10 cellular contexts compared by ENCODE assay signal in the genomic region with DNA sequence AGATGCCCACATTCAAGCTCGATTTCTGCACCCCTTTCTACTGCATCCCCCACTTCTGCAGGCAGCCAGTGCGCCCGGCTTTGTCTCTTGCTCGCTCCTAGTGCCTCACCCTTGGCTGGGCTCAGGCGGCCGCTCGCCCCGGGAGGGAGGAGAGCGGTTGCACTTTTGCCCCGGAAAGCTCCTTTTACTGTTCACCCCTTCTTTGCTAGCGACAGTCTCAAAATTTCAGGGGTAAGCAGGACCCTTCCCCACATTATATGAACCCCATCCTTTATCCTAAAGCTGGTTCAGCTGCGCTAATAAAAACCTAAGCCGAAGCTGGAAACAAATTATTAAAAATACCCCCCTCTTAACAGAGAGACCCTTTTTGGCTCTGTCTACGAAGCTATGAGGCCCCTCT. TPM values are rescaled to one million over a fixed set of nuclear protein-coding genes. Genes with fewer than 3 reads are reported as not detected.
DNase-seq lines count a peak whose midpoint lies in the region; FAIRE-seq and TF ChIP-seq lines count a peak whose summit lies in the region.
"Had no signal": no experiment of that assay in that cellular context is flagged by ENCODE, and none has a peak within 500 bp of the region (broad histone marks: within the 10 kb centered on the region; RNA-seq: fewer than 3 reads in every experiment).

No MANE protein-coding gene starts in this region.

- intact Hi-C loops in left ventricle myocardium inferior (cut with micrococcal nuclease) (no loop called here), cardiac septum (cut with DNase I) (loop anchor here (5.0 to 10.0 kb wide), 2 partner anchors 255 to 348 kb away; no protein-coding TSS in a partner anchor)

- peak overlapping the region; percentile 76 for H3K4me3 Mint-ChIP-seq in activated naive CD8-positive, alpha-beta T cell treated with anti-CD3 and anti-CD28 coated beads for 36 hours
- H3K4me3 Mint-ChIP-seq in type B pancreatic cell (peak overlapping the region; percentile 91), H9 (no peak overlapping the region)

- H3K23ac ChIP-seq in mesenchymal stem cell (ENCODE audit: low read length in 2 of 2) (no peak overlapping the region), H9 (ENCODE audit: insufficient read length, low read depth, low read length) (no peak overlapping the region)

- no peak overlapping the region for H2BK15ac ChIP-seq in mesenchymal stem cell (ENCODE audit: low read depth, poor library complexity, severe bottlenecking)
- no peak overlapping the region for H2BK15ac ChIP-seq in H9 (ENCODE audit: low read depth, low read length)

- H3K9ac ChIP-seq in mesenchymal stem cell (ENCODE audit: low read length) (peak overlapping the region; percentile 98), H9 (ENCODE audit: extremely low read depth, insufficient read length, low read length) (no peak overlapping the region)

- H2BK20ac ChIP-seq in H9 (ENCODE audit: low read depth, low read length, poor library complexity, severe bottlenecking), result no peak overlapping the region

- H3K27me3 Mint-ChIP-seq in activated naive CD8-positive, alpha-beta T cell treated with anti-CD3 and anti-CD28 coated beads for 36 hours, result peaks cover 98% of the 10 kb centered on the region
- H3K27me3 Mint-ChIP-seq in type B pancreatic cell, result peaks cover 94% of the 10 kb centered on the region
- H3K27me3 Mint-ChIP-seq in H9 (ENCODE audit: low read depth), result peaks cover 100% of the 10 kb centered on the region

- H3K79me2 ChIP-seq in H9 (ENCODE audit: insufficient read depth, low read length), result no peaks in the 10 kb centered on the region

- peak overlapping the region; percentile 53 for H3K4me3 ChIP-seq in left ventricle myocardium inferior
- peak overlapping the region; percentile 23 to 80 for H3K4me3 ChIP-seq in mesenchymal stem cell (ENCODE audit: insufficient read depth in 1 of 2, low read depth in 1 of 2, low read length in 2 of 2)

- H3K4me2 ChIP-seq in mesenchymal stem cell (ENCODE audit: low read length, poor library complexity, severe bottlenecking), result peak overlapping the region; percentile 92
- H3K4me2 ChIP-seq in H9 (ENCODE audit: insufficient read depth, insufficient read length, low read length), result no peak overlapping the region

- H3K18ac ChIP-seq in mesenchymal stem cell (ENCODE audit: low read depth in 1 of 2, low read length in 2 of 2) (peak overlapping the region; percentile 91 to 93), H9 (ENCODE audit: insufficient read length, low read depth, low read length) (no peak overlapping the region)

- no peak overlapping the region for H2AFZ ChIP-seq in mesenchymal stem cell (ENCODE audit: low read depth, low read length)
- no peak overlapping the region for H2AFZ ChIP-seq in H9 (ENCODE audit: low read length)

- H3K27ac ChIP-seq in left ventricle myocardium inferior (replicated peaks) (no peak overlapping the region), mesenchymal stem cell (ENCODE audit: low read length, poor library complexity, severe bottlenecking) (peak overlapping the region; percentile 22), H9 (ENCODE audit: insufficient read length, low read depth, low read length) (no peak overlapping the region)

- peak overlapping the region; percentile 50 for H2BK120ac ChIP-seq in mesenchymal stem cell (ENCODE audit: low read depth, low read length)
- H2BK120ac ChIP-seq in H9 (ENCODE audit: low read depth, low read length, poor library complexity, severe bottlenecking), result no peak overlapping the region

- H3K4me1 Mint-ChIP-seq in activated naive CD8-positive, alpha-beta T cell treated with anti-CD3 and anti-CD28 coated beads for 36 hours, result peaks cover 34% of the 10 kb centered on the region
- H3K4me1 Mint-ChIP-seq in type B pancreatic cell (ENCODE audit: unreplicated experiment), result peaks cover 50% of the 10 kb centered on the region
- H3K4me1 Mint-ChIP-seq in H9, result peaks cover 4 to 30% of the 10 kb centered on the region in 2 experiments

- H3K79me1 ChIP-seq in mesenchymal stem cell (replicated peaks; ENCODE audit: low read length, poor library complexity, severe bottlenecking) (peaks cover 4% of the 10 kb centered on the region), H9 (ENCODE audit: insufficient read depth, low read depth, low read length, poor library complexity, severe bottlenecking) (no peaks in the 10 kb centered on the region)

- peak overlapping the region; percentile 66 to 89 for H3K4ac ChIP-seq in mesenchymal stem cell (ENCODE audit: low read depth in 1 of 2, low read length in 2 of 2)
- H3K4ac ChIP-seq in H9 (ENCODE audit: low read depth, low read length), result no peak overlapping the region

- FAIRE-seq in HTR-8/SVneo (lab: Jason Lieb, UNC), result no peak

- H3K14ac ChIP-seq in mesenchymal stem cell (ENCODE audit: low read length in 2 of 2) (peak overlapping the region in 1 of 2 experiments; percentile 96), H9 (ENCODE audit: insufficient read depth, low read length) (no peak overlapping the region)

- H2BK12ac ChIP-seq in mesenchymal stem cell (ENCODE audit: low read length in 2 of 2), result peak overlapping the region in 1 of 2 experiments; percentile 73
- no peak overlapping the region for H2BK12ac ChIP-seq in H9 (ENCODE audit: insufficient read length, low read depth, low read length)

- no peaks in the 10 kb centered on the region for H3K9me3 ChIP-seq in left ventricle myocardium inferior (replicated peaks)
- H3K9me3 ChIP-seq in mesenchymal stem cell (ENCODE audit: control insufficient read depth, low read length), result no peaks in the 10 kb centered on the region
- no peaks in the 10 kb centered on the region for H3K9me3 ChIP-seq in H9 (ENCODE audit: control insufficient read depth, low read depth, low read length)

- no peak overlapping the region for H3K56ac ChIP-seq in H9 (ENCODE audit: insufficient read length, low read depth, low read length)

- 6% methylated on average over 13 of the region's 14 CpGs for WGBS in mesenchymal stem cell
- no CpG with 5 or more reads among the region's 14 CpGs for WGBS in H9 (ENCODE audit: extremely low coverage, insufficient read length, low lambda C conversion rate)

- no peak overlapping the region for H3T11ph ChIP-seq in H9 (ENCODE audit: low read length)

- H3K4me1 ChIP-seq in left ventricle myocardium inferior (peaks cover 29% of the 10 kb centered on the region), mesenchymal stem cell (ENCODE audit: control insufficient read depth, insufficient read depth, low read depth, low read length) (peaks cover 48% of the 10 kb centered on the region), H9 (ENCODE audit: insufficient read depth, low read length) (no peaks in the 10 kb centered on the region)

- H3K36me3 ChIP-seq in left ventricle myocardium inferior, result no peaks in the 10 kb centered on the region
- peaks cover 31 to 34% of the 10 kb centered on the region in 2 experiments for H3K36me3 ChIP-seq in mesenchymal stem cell (ENCODE audit: control insufficient read depth in 1 of 2, insufficient read depth in 2 of 2, low read depth in 1 of 2, low read length in 2 of 2)

- H4K5ac ChIP-seq in H9 (ENCODE audit: insufficient read length, low read depth, low read length), result no peak overlapping the region

- H2BK5ac ChIP-seq in mesenchymal stem cell (ENCODE audit: low read depth, low read length, poor library complexity, severe bottlenecking) (peak overlapping the region; percentile 9), H9 (ENCODE audit: insufficient read length, low read length) (no peak overlapping the region)

- H3K9me3 Mint-ChIP-seq in activated naive CD8-positive, alpha-beta T cell treated with anti-CD3 and anti-CD28 coated beads for 36 hours, result no peaks in the 10 kb centered on the region
- H3K9me3 Mint-ChIP-seq in type B pancreatic cell, result no peaks in the 10 kb centered on the region
- peaks cover 5 to 15% of the 10 kb centered on the region in 2 experiments; a peak in 2 of 5 replicates for H3K9me3 Mint-ChIP-seq in H9

- no peaks in the 10 kb centered on the region for H3K36me3 Mint-ChIP-seq in activated naive CD8-positive, alpha-beta T cell treated with anti-CD3 and anti-CD28 coated beads for 36 hours
- H3K36me3 Mint-ChIP-seq in type B pancreatic cell (peaks cover 26% of the 10 kb centered on the region), H9 (ENCODE audit: insufficient read depth in 1 of 3, low read depth in 3 of 3) (no peaks in the 10 kb centered on the region)

- DNase-seq in left ventricle myocardium inferior, result no peak
- DNase-seq in cardiac septum (ENCODE audit: low spot score), result no peak
- DNase-seq in activated naive CD8-positive, alpha-beta T cell treated with anti-CD3 and anti-CD28 coated beads for 36 hours, result no peak
- DNase-seq in mesenchymal stem cell, result no peak
- no peak for DNase-seq in type B pancreatic cell (ENCODE audit: extremely low spot score, unreplicated experiment)
- DNase-seq in H9, result no peak
- DNase-seq in OCI-M2 (lab: John Stamatoyannopoulos, UW; ENCODE audit: unreplicated experiment), result no peak
- no peak for DNase-seq in HTR-8/SVneo (ENCODE audit: insufficient read length, low spot score)
- DNase-seq: MV-4-11 had no signal

- H3K27me3 ChIP-seq in left ventricle myocardium inferior (ENCODE audit: low read depth) (peaks cover 100% of the 10 kb centered on the region), mesenchymal stem cell (ENCODE audit: control insufficient read depth in 1 of 2, insufficient read depth in 1 of 2, low read length in 2 of 2) (no peaks in the 10 kb centered on the region), H9 (ENCODE audit: insufficient read depth, low read length) (peaks cover 99% of the 10 kb centered on the region)

- no peaks in the 10 kb centered on the region for H3K23me2 ChIP-seq in H9 (ENCODE audit: insufficient read length, low read depth, low read length, poor library complexity, severe bottlenecking)

- H4K91ac ChIP-seq in mesenchymal stem cell (ENCODE audit: low read length) (peak overlapping the region; percentile 52), H9 (ENCODE audit: insufficient read length, low read depth, low read length) (no peak overlapping the region)

- H4K8ac ChIP-seq in mesenchymal stem cell (ENCODE audit: low read length), result peak overlapping the region; percentile 61
- H4K8ac ChIP-seq in H9 (replicated peaks; ENCODE audit: insufficient read length, low read depth, low read length), result no peak overlapping the region

- H3K27ac Mint-ChIP-seq in activated naive CD8-positive, alpha-beta T cell treated with anti-CD3 and anti-CD28 coated beads for 36 hours, result no peak overlapping the region
- peak overlapping the region; percentile 97 for H3K27ac Mint-ChIP-seq in type B pancreatic cell
- no peak overlapping the region for H3K27ac Mint-ChIP-seq in H9

- TF ChIP-seq CTCF in left ventricle myocardium inferior (IDR thresholded peaks at IDR 0.05; ENCODE audit: borderline replicate concordance) (no peak), type B pancreatic cell (conservative IDR thresholded peaks at IDR 0.05) (no peak), H9 (conservative IDR thresholded peaks at IDR 0.05) (no peak)

- no peaks in the 10 kb centered on the region for H4K20me1 ChIP-seq in H9 (ENCODE audit: control insufficient read depth, insufficient read depth, insufficient read length)

- H2AK5ac ChIP-seq in mesenchymal stem cell (ENCODE audit: low read length, severe bottlenecking) (peak overlapping the region; percentile 66), H9 (ENCODE audit: insufficient read length, low read length) (no peak overlapping the region)

RNA-seq across cellular contexts. Expression of a gene that starts 1.0 kb away (rescaled TPM):
- total RNA-seq in left ventricle myocardium inferior (not detected), cardiac septum (not detected), type B pancreatic cell (ENCODE audit: low replicate concordance) (10.1 and 20.8 TPM in 2 replicates), H9 (2021) (not detected in 2 replicates)
- total RNA-seq in activated naive CD8-positive, alpha-beta T cell treated with anti-CD3 and anti-CD28 coated beads for 36 hours, result not detected
- 15.0 TPM for polyA plus RNA-seq in mesenchymal stem cell (2013, experiment 1 of 2)
- 14.1 TPM for polyA plus RNA-seq in mesenchymal stem cell (2013, experiment 2 of 2)
- total RNA-seq: lung microvascular endothelial cell had no signal

RNA-seq across cellular contexts. Expression of a gene that starts 2.6 kb away (rescaled TPM):
- total RNA-seq in left ventricle myocardium inferior (0.91 TPM), cardiac septum (4.2 TPM), type B pancreatic cell (ENCODE audit: low replicate concordance) (46.9 and 93.7 TPM in 2 replicates), H9 (2021) (not detected in 2 replicates)
- 1 to 10 TPM; 1.4 to 2.0 TPM for total RNA-seq in activated naive CD8-positive, alpha-beta T cell treated with anti-CD3 and anti-CD28 coated beads for 36 hours
- polyA plus RNA-seq in mesenchymal stem cell (2013, experiment 1 of 2), result 39.4 TPM
- polyA plus RNA-seq in mesenchymal stem cell (2013, experiment 2 of 2), result 35.7 TPM

RNA-seq across cellular contexts. Expression of a gene that starts 12.2 kb away (rescaled TPM):
- 0.66 TPM for total RNA-seq in left ventricle myocardium inferior
- total RNA-seq in cardiac septum, result 0.92 TPM
- total RNA-seq in activated naive CD8-positive, alpha-beta T cell treated with anti-CD3 and anti-CD28 coated beads for 36 hours, result not detected
- 37.1 TPM for polyA plus RNA-seq in mesenchymal stem cell (2013, experiment 1 of 2)
- polyA plus RNA-seq in mesenchymal stem cell (2013, experiment 2 of 2), result 35.9 TPM
- 17.6 and 20.3 TPM in 2 replicates for total RNA-seq in type B pancreatic cell (ENCODE audit: low replicate concordance)
- not detected in 2 replicates for total RNA-seq in H9 (2021)

RNA-seq across cellular contexts. Expression of a gene that starts 14.4 kb away (rescaled TPM):
- total RNA-seq in left ventricle myocardium inferior (0.25 TPM), cardiac septum (1.6 TPM), type B pancreatic cell (ENCODE audit: low replicate concordance) (14.8 and 27.0 TPM in 2 replicates), H9 (2021) (not detected in 2 replicates)
- 1 to 10 TPM; 1.3 to 1.9 TPM for total RNA-seq in activated naive CD8-positive, alpha-beta T cell treated with anti-CD3 and anti-CD28 coated beads for 36 hours
- 5.9 TPM for polyA plus RNA-seq in mesenchymal stem cell (2013, experiment 1 of 2)
- polyA plus RNA-seq in mesenchymal stem cell (2013, experiment 2 of 2), result 5.9 TPM

RNA-seq across cellular contexts. Expression of a gene that starts 18.2 kb away (rescaled TPM):
- 0.16 TPM for total RNA-seq in left ventricle myocardium inferior
- 0.22 TPM for total RNA-seq in cardiac septum
- 1 to 10 TPM in 1 of 2 experiments, under 1 TPM in 1; 0.62 to 1.4 TPM for total RNA-seq in activated naive CD8-positive, alpha-beta T cell treated with anti-CD3 and anti-CD28 coated beads for 36 hours
- 108 TPM for polyA plus RNA-seq in mesenchymal stem cell (2013, experiment 1 of 2)
- 115 TPM for polyA plus RNA-seq in mesenchymal stem cell (2013, experiment 2 of 2)
- 9.8 and 11.7 TPM in 2 replicates for total RNA-seq in type B pancreatic cell (ENCODE audit: low replicate concordance)
- total RNA-seq in H9 (2021), result not detected in 2 replicates

Comparison
In these comparisons a context has a peak if more than half of its experiments do, and no peak if none do; other contexts are left out.
1. H3K4me3 Mint-ChIP-seq: peak in activated naive CD8-positive, alpha-beta T cell treated with anti-CD3 and anti-CD28 coated beads for 36 hours (single experiment) and type B pancreatic cell (single experiment); none in H9 (0 of 2).
2. RNA of a gene that starts 1.0 kb away (total RNA-seq): 10.1 to 20.8 TPM in type B pancreatic cell; not detected in cardiac septum (single experiment), not detected in left ventricle myocardium inferior (single experiment), not detected in activated naive CD8-positive, alpha-beta T cell treated with anti-CD3 and anti-CD28 coated beads for 36 hours and not detected in H9; every median in the first group is over 10 times any median in the second.